In the genomic region with DNA sequence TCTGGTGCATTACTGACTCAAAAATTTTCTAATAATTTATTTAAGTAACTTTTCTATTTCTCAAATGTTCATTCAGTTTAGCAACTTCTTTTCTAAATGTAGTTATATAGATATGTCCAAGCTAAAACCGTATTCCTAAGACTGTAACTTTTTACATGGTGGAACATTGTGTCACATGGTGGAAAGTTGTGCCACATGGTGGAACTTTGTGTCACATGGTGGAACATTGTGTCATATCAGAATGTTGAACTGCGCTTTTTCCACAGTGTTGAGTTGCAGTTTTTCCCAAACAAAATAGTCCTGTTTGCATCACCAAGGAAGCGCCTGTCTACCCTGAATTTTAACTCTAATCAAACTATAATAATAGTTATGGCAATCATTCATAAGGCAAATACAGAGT, we compare ENCODE assay signal across 8 cellular contexts.
"Had no signal": no experiment of that assay in that cellular context is flagged by ENCODE, and none has a peak within 500 bp of the region (broad histone marks: within the 10 kb centered on the region; RNA-seq: fewer than 3 reads in every experiment).

No MANE protein-coding gene starts in this region.

- H3K4me3 ChIP-seq: GM12878 had no signal

- FAIRE-seq: G401.6, GM12878, GM12891, GM12892, GM18507, GM19239 had no signal

- ATAC-seq: GM12878 had no signal

- DNase-seq: GDM1, GF-D8 had no signal
